ENCODE assay signal across 12 cellular contexts in the genomic region with DNA sequence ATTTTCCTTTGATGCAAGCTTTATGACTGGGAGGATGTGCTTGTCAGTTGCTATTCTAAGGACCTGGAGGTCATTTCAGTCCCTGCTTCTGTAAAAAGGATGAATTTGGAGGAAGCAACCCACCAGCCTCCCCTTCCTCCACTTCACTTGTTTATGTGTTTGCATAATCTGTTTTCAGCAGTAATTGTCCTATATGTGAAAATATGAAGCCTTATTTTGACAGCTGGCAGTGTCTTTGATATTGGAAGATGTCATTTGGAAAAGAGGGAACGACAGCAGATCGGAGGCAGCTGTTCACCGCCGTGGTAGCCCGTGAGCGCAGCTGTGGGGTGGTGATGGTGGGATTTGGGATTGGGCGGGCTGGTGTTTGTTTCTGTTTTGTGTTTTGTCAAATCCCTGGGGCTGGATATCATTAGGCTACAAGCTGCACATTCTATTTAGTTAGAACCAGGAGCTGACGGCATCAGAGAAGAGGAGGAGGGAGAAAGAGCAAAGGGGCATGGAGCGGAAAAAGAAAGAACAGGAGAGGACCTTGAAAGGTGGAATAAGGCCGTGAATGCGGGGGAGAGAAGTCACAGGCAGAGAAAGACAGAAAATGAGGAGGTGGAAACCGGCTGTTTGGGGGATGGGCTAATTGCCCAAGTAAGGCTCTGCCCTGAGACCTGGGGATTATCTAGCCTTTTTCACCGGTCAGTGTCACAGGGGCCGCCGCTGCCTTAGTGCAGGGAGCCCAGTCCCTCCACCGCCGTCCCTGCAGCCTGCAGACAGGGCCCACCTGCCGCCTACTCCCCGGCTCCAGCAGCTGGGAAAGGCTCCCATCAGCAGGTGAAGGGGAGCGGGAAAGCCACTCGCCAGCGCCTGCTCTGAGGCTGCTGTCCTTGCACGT.
DNase-seq lines count a peak whose midpoint lies in the region; ATAC-seq, FAIRE-seq and TF ChIP-seq lines count a peak whose summit lies in the region.
"Had no signal": no experiment of that assay in that cellular context is flagged by ENCODE, and none has a peak within 500 bp of the region (broad histone marks: within the 10 kb centered on the region; RNA-seq: fewer than 3 reads in every experiment).

No MANE protein-coding gene starts in this region.

- H2AK5ac ChIP-seq in H1 (ENCODE audit: low read depth, low read length) = no peak overlapping the region

- no peak overlapping the region for H3K14ac ChIP-seq in H1 (ENCODE audit: insufficient read length)

- H3K4ac ChIP-seq in H1 (replicated peaks; ENCODE audit: insufficient read length, low read depth, low read length) = no peak overlapping the region

- DNase-seq in NCI-H524 (lab: John Stamatoyannopoulos, UW) (peak; percentile 27 to 64), NCI-H524 treated with DMSO at 0.1 percent for 48 hours (lab: John Stamatoyannopoulos, UW) (no peak), H1 (ENCODE audit: low read depth in 1 of 2, low spot score in 2 of 2) (peak in 1 of 2 experiments; percentile 73), mesothelial cell of epicardium (ENCODE audit: low spot score in 2 of 2, unreplicated experiment in 2 of 2) (no peak), tibial artery (no peak), T-cell (no peak)
- DNase-seq in activated CD4-positive, alpha-beta T cell treated with anti-CD3 and anti-CD28 coated beads for 36 hours = no peak
- DNase-seq: NCI-H187 had no signal

- no peak for TF ChIP-seq POLR2A in H1 (IDR thresholded peaks at IDR 0.05; ENCODE audit: control extremely low read depth in 1 of 2, low read depth in 2 of 2, low read length in 2 of 2)

- intact Hi-C loops in tibial artery (cut with DNase I; ENCODE audit: low total_unique reads) = no loop called here
- intact Hi-C loops in activated CD4-positive, alpha-beta T cell treated with anti-CD3 and anti-CD28 coated beads for 36 hours (cut with DNase I, micrococcal nuclease) = no loop called here

- H3K23ac ChIP-seq in H1 (ENCODE audit: insufficient read length) = no peak overlapping the region

- H2BK5ac ChIP-seq in H1 (ENCODE audit: low read depth, low read length) = peak overlapping the region; percentile 30; the same call in 1 of the 2 replicates

- H3K4me3 Mint-ChIP-seq in mesothelial cell of epicardium = peak overlapping the region; percentile 29
- H3K4me3 Mint-ChIP-seq in T-cell = no peak overlapping the region
- H3K4me3 Mint-ChIP-seq in activated CD4-positive, alpha-beta T cell treated with anti-CD3 and anti-CD28 coated beads for 36 hours = no peak overlapping the region
- H3K4me3 Mint-ChIP-seq: activated T-helper 17 cell treated with anti-CD3 and anti-CD28 coated beads, Interleukin-2, amount 50 U/mL, for 72 hours; T-helper 1 cell treated with Interleukin-12 subunit alpha and Interleukin-12 subunit beta and Interleukin-4 antibody, amounts not matched to agents 30 μg/mL and 1 μg/mL, for 36 hours had no signal

- TF ChIP-seq EP300 in H1 (IDR thresholded peaks at IDR 0.05; ENCODE audit: borderline replicate concordance in 1 of 2, low read depth in 2 of 2, low read length in 2 of 2) = no peak

- H3K4me3 ChIP-seq in H1 (ENCODE audit: extremely low read depth in 1 of 4, insufficient read depth in 2 of 4, low read depth in 3 of 4, low read length in 4 of 4) = peak overlapping the region in 3 of 4 experiments; percentile 2 to 16 (median 12); a peak in 4 of 8 replicates
- peak overlapping the region; percentile 27 to 40 for H3K4me3 ChIP-seq in tibial artery

- H3K79me2 ChIP-seq in H1 (ENCODE audit: control insufficient read depth in 1 of 2, insufficient read depth in 2 of 2, low read length in 2 of 2) = no peaks in the 10 kb centered on the region

- H3K36me3 ChIP-seq in H1 (ENCODE audit: control insufficient read depth in 2 of 4, insufficient read depth in 4 of 4, low read length in 3 of 4) = no peaks in the 10 kb centered on the region
- H3K36me3 ChIP-seq in tibial artery = no peaks in the 10 kb centered on the region

- H4K20me1 ChIP-seq in H1 (replicated peaks in 1 of 2; ENCODE audit: control insufficient read depth in 1 of 2, insufficient read depth in 2 of 2, low read length in 2 of 2) = no peaks in the 10 kb centered on the region

- peak overlapping the region; percentile 31 for H4K91ac ChIP-seq in H1 (replicated peaks; ENCODE audit: insufficient read length, low read length)

- H3K27me3 ChIP-seq in H1 (replicated peaks in 1 of 4; ENCODE audit: control insufficient read depth in 3 of 4, extremely low read depth in 1 of 4, insufficient read depth in 3 of 4, low read length in 3 of 4) (peaks cover 0 to 3% (median 0%) of the 10 kb centered on the region in 4 experiments; a peak in 1 of 7 replicates), tibial artery (peaks cover 0 to 16% of the 10 kb centered on the region in 2 donors)

- H2BK20ac ChIP-seq in H1 (ENCODE audit: low read length) = no peak overlapping the region

- H3K36me3 Mint-ChIP-seq in mesothelial cell of epicardium (no peaks in the 10 kb centered on the region), T-cell (no peaks in the 10 kb centered on the region)
- H3K36me3 Mint-ChIP-seq in activated CD4-positive, alpha-beta T cell treated with anti-CD3 and anti-CD28 coated beads for 36 hours (ENCODE audit: low read depth) = no peaks in the 10 kb centered on the region

- H3K27ac ChIP-seq in H1 (ENCODE audit: low read depth, low read length) (no peak overlapping the region), tibial artery (no peak overlapping the region)

- no peaks in the 10 kb centered on the region for H3K79me1 ChIP-seq in H1 (ENCODE audit: low read depth, low read length)

- no peak overlapping the region for H4K8ac ChIP-seq in H1 (ENCODE audit: extremely low read depth, insufficient read depth, low read length)

- 0 out of 4 replicates have a peak, but pooled peaks of 1 of the 2 experiments have one; percentile 7 for TF ChIP-seq RAD21 in H1 (IDR thresholded peaks at IDR 0.05 in 1 of 2, conservative IDR thresholded peaks at IDR 0.05 in 1 of 2; ENCODE audit: low read depth in 2 of 2, low read length in 2 of 2)

- peak overlapping the region; percentile 11 for H3K27ac Mint-ChIP-seq in mesothelial cell of epicardium
- H3K27ac Mint-ChIP-seq in T-cell = no peak overlapping the region
- no peak overlapping the region for H3K27ac Mint-ChIP-seq in activated CD4-positive, alpha-beta T cell treated with anti-CD3 and anti-CD28 coated beads for 36 hours
- H3K27ac Mint-ChIP-seq: activated T-helper 17 cell treated with anti-CD3 and anti-CD28 coated beads, Interleukin-2, amount 50 U/mL, for 72 hours; T-helper 1 cell treated with Interleukin-12 subunit alpha and Interleukin-12 subunit beta and Interleukin-4 antibody, amounts not matched to agents 30 μg/mL and 1 μg/mL, for 36 hours had no signal

- H3K56ac ChIP-seq in H1 (replicated peaks; ENCODE audit: insufficient read length, low read depth, low read length) = no peak overlapping the region

- H3K4me2 ChIP-seq in H1 (ENCODE audit: insufficient read depth in 1 of 2, low read depth in 2 of 2, low read length in 2 of 2) = peak overlapping the region; percentile 29 to 62

- ATAC-seq in T-cell (replicated peaks in 1 of 4) = no peak
- ATAC-seq in activated CD4-positive, alpha-beta T cell treated with anti-CD3 and anti-CD28 coated beads for 36 hours = no peak
- no peak for ATAC-seq in HG03196 (IDR thresholded peaks at IDR 0.05; ENCODE audit: unreplicated experiment)
- ATAC-seq: activated T-helper 17 cell treated with anti-CD3 and anti-CD28 coated beads, Interleukin-2, amount 50 U/mL, for 72 hours had no signal

- H3K9me3 ChIP-seq in H1 (ENCODE audit: insufficient read depth in 2 of 2, low read depth in 1 of 2, low read length in 1 of 2) (no peaks in the 10 kb centered on the region), tibial artery (no peaks in the 10 kb centered on the region)

- POLR2A ChIA-PET in H1 (lab: Charles Lee; ENCODE audit: partially characterized antibody) (no interaction called here), T-cell (lab: Charles Lee) (no interaction called here)
- POLR2A ChIA-PET in activated CD4-positive, alpha-beta T cell treated with anti-CD3 and anti-CD28 coated beads for 36 hours (lab: Charles Lee) = no interaction called here

- H2BK120ac ChIP-seq in H1 (replicated peaks; ENCODE audit: low read depth, low read length) = no peak overlapping the region

- H4K5ac ChIP-seq in H1 (ENCODE audit: insufficient read length, low read depth, low read length) = no peak overlapping the region

- peak overlapping the region; percentile 71; the same call in 1 of the 2 replicates for H2BK12ac ChIP-seq in H1 (ENCODE audit: low read depth, low read length)

- no peak overlapping the region for H2BK15ac ChIP-seq in H1 (ENCODE audit: low read length)

- CTCF ChIA-PET in H1 (lab: Charles Lee; ENCODE audit: partially characterized antibody) = interaction anchor here (0.6 to 2.1 kb wide), 7 partner anchors 24 to 372 kb away, joined by 3 to 12 read pairs (median 3); no protein-coding TSS in a partner anchor
- CTCF ChIA-PET in T-cell (lab: Charles Lee) = no interaction called here
- CTCF ChIA-PET in activated CD4-positive, alpha-beta T cell treated with anti-CD3 and anti-CD28 coated beads for 36 hours (lab: Charles Lee) = no interaction called here

- peaks cover 19% of the 10 kb centered on the region for H3K4me1 Mint-ChIP-seq in mesothelial cell of epicardium
- no peaks in the 10 kb centered on the region for H3K4me1 Mint-ChIP-seq in T-cell
- no peaks in the 10 kb centered on the region for H3K4me1 Mint-ChIP-seq in activated CD4-positive, alpha-beta T cell treated with anti-CD3 and anti-CD28 coated beads for 36 hours
- H3K4me1 Mint-ChIP-seq: activated T-helper 17 cell treated with anti-CD3 and anti-CD28 coated beads, Interleukin-2, amount 50 U/mL, for 72 hours had no signal

- H3K9me3 Mint-ChIP-seq in mesothelial cell of epicardium (no peaks in the 10 kb centered on the region), T-cell (no peaks in the 10 kb centered on the region)
- no peaks in the 10 kb centered on the region for H3K9me3 Mint-ChIP-seq in activated CD4-positive, alpha-beta T cell treated with anti-CD3 and anti-CD28 coated beads for 36 hours (ENCODE audit: low read depth)
- H3K9me3 Mint-ChIP-seq: activated T-helper 17 cell treated with anti-CD3 and anti-CD28 coated beads, Interleukin-2, amount 50 U/mL, for 72 hours; T-helper 1 cell treated with Interleukin-12 subunit alpha and Interleukin-12 subunit beta and Interleukin-4 antibody, amounts not matched to agents 30 μg/mL and 1 μg/mL, for 36 hours had no signal

- TF ChIP-seq CTCF in H1 (IDR thresholded peaks at IDR 0.05; ENCODE audit: control extremely low read depth in 1 of 3, insufficient read depth in 1 of 3, low read depth in 1 of 3, low read length in 3 of 3) (no peak), mesothelial cell of epicardium (IDR thresholded peaks at IDR 0.05; ENCODE audit: unreplicated experiment) (no peak), tibial artery (IDR thresholded peaks at IDR 0.05) (no peak)

- peak overlapping the region; percentile 60 for H2AFZ ChIP-seq in H1 (ENCODE audit: low read length)

- 48% methylated on average over 23 of the region's 23 CpGs; no CpG with 5 or more reads in 1 of the 2 experiments for WGBS in H1 (ENCODE audit: extremely low coverage in 1 of 2, insufficient coverage in 1 of 2, insufficient read length in 1 of 2, insufficient replicate concordance in 2 of 2, low coverage in 1 of 2, low lambda C conversion rate in 2 of 2, missing lambda C conversion rate in 1 of 2), 2 experiments

- H3K27me3 Mint-ChIP-seq in mesothelial cell of epicardium (ENCODE audit: low read depth) (peaks cover 28% of the 10 kb centered on the region), T-cell (peaks cover 17 to 21% of the 10 kb centered on the region in 2 donors)
- H3K27me3 Mint-ChIP-seq in activated CD4-positive, alpha-beta T cell treated with anti-CD3 and anti-CD28 coated beads for 36 hours = peaks cover 17% of the 10 kb centered on the region

- H3K4me1 ChIP-seq in H1 (replicated peaks in 1 of 4; ENCODE audit: control insufficient read depth in 3 of 4, insufficient read depth in 4 of 4, low read length in 3 of 4) = peaks cover 10 to 24% (median 19%) of the 10 kb centered on the region in 4 experiments
- H3K4me1 ChIP-seq in tibial artery = peaks cover 0 to 24% (median 5%) of the 10 kb centered on the region in 4 donors

- FAIRE-seq in H1 (lab: Jason Lieb, UNC) = no peak
- FAIRE-seq: endometrium had no signal

- peaks cover 2% of the 10 kb centered on the region for H3K23me2 ChIP-seq in H1 (ENCODE audit: low read depth, low read length)

- H3K18ac ChIP-seq in H1 (ENCODE audit: extremely low read depth, low read length) = peak overlapping the region; percentile 1; the same call in 1 of the 2 replicates

- H3K9ac ChIP-seq in H1 (replicated peaks in 1 of 4; ENCODE audit: extremely low read depth in 1 of 4, low read depth in 3 of 4, low read length in 3 of 4) = no peak overlapping the region; a peak in 1 of 7 replicates

Comparison
In these comparisons a context has a peak if more than half of its experiments do, and no peak if none do; other contexts are left out.
1. DNase-seq: peak in NCI-H524 (2 of 2); none in NCI-H524 treated with DMSO at 0.1 percent for 48 hours (single experiment), mesothelial cell of epicardium (0 of 2), tibial artery (0 of 2), T-cell (0 of 34) and activated CD4-positive, alpha-beta T cell treated with anti-CD3 and anti-CD28 coated beads for 36 hours (single experiment).